In the genomic region with DNA sequence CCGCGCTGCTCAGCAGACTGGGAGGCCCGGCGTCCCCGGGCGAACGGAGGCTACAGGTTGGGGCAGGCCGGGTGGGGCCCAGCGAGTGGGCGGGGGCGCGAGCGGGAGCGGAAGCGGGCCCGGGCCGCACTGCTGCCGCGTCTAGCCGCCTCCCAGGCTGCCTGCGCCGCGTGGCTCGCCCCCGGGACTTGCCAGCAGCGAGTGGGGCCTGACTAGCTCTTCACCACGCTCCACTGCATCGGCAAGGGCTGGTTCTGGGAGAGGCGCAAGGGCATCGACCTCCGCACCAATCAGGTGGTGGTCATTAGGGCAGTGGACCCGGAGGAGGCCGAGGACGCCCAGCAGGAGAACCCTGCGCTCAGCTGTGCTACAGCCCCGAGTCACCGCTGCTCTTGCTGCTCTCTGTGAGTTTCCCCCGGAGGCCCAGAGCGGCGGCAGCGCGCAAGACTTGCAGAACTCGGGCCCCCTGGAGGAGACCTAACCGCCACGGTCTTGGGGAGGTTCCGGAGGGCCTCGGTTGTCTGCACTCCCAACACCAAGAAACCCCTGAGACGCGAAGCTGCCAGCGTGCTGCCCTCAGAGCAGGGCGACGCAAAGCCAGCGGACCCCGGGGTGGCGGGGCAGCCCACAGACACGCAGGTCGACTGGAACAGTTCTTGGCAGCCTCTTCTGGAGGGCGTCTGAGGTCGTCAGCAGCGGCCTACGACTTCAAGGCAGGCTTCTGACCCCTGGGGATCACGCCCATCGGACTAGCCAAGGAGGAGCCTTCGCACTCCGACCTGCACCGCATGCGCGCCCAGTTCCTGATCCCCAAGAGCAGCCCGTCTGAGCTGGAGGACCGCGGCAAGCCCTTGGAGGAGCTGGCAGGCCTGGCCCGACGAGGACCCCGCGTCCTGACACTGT, we compare ENCODE assay signal across 8 cellular contexts.
DNase-seq lines count a peak whose midpoint lies in the region; ATAC-seq and TF ChIP-seq lines count a peak whose summit lies in the region.

No MANE protein-coding gene starts in this region.

- H3K27me3 ChIP-seq in RWPE2 (ENCODE audit: insufficient read depth, poor library complexity, severe bottlenecking), result no peaks in the 10 kb centered on the region

- H3K36me3 ChIP-seq in RWPE2 (ENCODE audit: low read depth), result no peaks in the 10 kb centered on the region

- no peak for TF ChIP-seq CTCF in RWPE2 (IDR thresholded peaks at IDR 0.05; ENCODE audit: poor library complexity, severe bottlenecking)

- H3K36me3 Mint-ChIP-seq in activated naive CD8-positive, alpha-beta T cell treated with anti-CD3 and anti-CD28 coated beads, Interleukin-2, amount 50 U/mL, for 24 hours (ENCODE audit: low read depth), result peaks cover 12% of the 10 kb centered on the region

- ATAC-seq in RWPE2 (ENCODE audit: low read depth) (peak; percentile 46; the same call in 1 of the 3 replicates), HG03045 (IDR thresholded peaks at IDR 0.05; ENCODE audit: unreplicated experiment) (no peak), GM19395 (IDR thresholded peaks at IDR 0.05; ENCODE audit: unreplicated experiment) (no peak)
- peak; percentile 89 for ATAC-seq in activated naive CD8-positive, alpha-beta T cell treated with anti-CD3 and anti-CD28 coated beads, Interleukin-2, amount 50 U/mL, for 24 hours

- H3K27ac Mint-ChIP-seq in activated naive CD8-positive, alpha-beta T cell treated with anti-CD3 and anti-CD28 coated beads, Interleukin-2, amount 50 U/mL, for 24 hours, result no peak overlapping the region

- H3K27me3 Mint-ChIP-seq in activated naive CD8-positive, alpha-beta T cell treated with anti-CD3 and anti-CD28 coated beads, Interleukin-2, amount 50 U/mL, for 24 hours, result no peaks in the 10 kb centered on the region

- peak overlapping the region; percentile 45 for H3K4me3 Mint-ChIP-seq in activated naive CD8-positive, alpha-beta T cell treated with anti-CD3 and anti-CD28 coated beads, Interleukin-2, amount 50 U/mL, for 24 hours

- peaks cover 6% of the 10 kb centered on the region for H3K4me1 Mint-ChIP-seq in activated naive CD8-positive, alpha-beta T cell treated with anti-CD3 and anti-CD28 coated beads, Interleukin-2, amount 50 U/mL, for 24 hours

- peaks cover 14% of the 10 kb centered on the region for H3K9me3 Mint-ChIP-seq in activated naive CD8-positive, alpha-beta T cell treated with anti-CD3 and anti-CD28 coated beads, Interleukin-2, amount 50 U/mL, for 24 hours

- H3K9me3 ChIP-seq in RWPE2 (ENCODE audit: severe bottlenecking), result no peaks in the 10 kb centered on the region

- no peak for DNase-seq in RWPE2 (ENCODE audit: low spot score)
- DNase-seq in activated naive CD8-positive, alpha-beta T cell treated with anti-CD3 and anti-CD28 coated beads, Interleukin-2, amount 50 U/mL, for 24 hours, result peak; percentile 73
- DNase-seq in left kidney (ENCODE audit: low read depth, low spot score), result peak; percentile 72
- DNase-seq in stimulated activated CD8-positive, alpha-beta memory T cell treated with anti-CD3 and anti-CD28 coated beads, Interleukin-12 subunit alpha, Interleukin-12 subunit beta, amount 100 ng/mL, for 4 hours (ENCODE audit: low read depth), result peak; percentile 48
- DNase-seq in NK-92 (lab: John Stamatoyannopoulos, UW; ENCODE audit: unreplicated experiment), result no peak
- no peak for DNase-seq in SHP77 treated with DMSO at 0.1 percent for 48 hours (lab: John Stamatoyannopoulos, UW)

- H3K4me1 ChIP-seq in RWPE2 (ENCODE audit: insufficient read depth, poor library complexity, severe bottlenecking), result no peaks in the 10 kb centered on the region

- no peak overlapping the region for H3K4me3 ChIP-seq in RWPE2 (ENCODE audit: severe bottlenecking)

- no peak overlapping the region for H3K27ac ChIP-seq in RWPE2 (ENCODE audit: poor library complexity, severe bottlenecking)

Comparison
In these comparisons a context has a peak if more than half of its experiments do, and no peak if none do; other contexts are left out.
1. ATAC-seq: peak in RWPE2 (single experiment) and activated naive CD8-positive, alpha-beta T cell treated with anti-CD3 and anti-CD28 coated beads, Interleukin-2, amount 50 U/mL, for 24 hours (single experiment); none in HG03045 (single experiment) and GM19395 (single experiment).
2. DNase-seq: peak in activated naive CD8-positive, alpha-beta T cell treated with anti-CD3 and anti-CD28 coated beads, Interleukin-2, amount 50 U/mL, for 24 hours (single experiment), left kidney (single experiment) and stimulated activated CD8-positive, alpha-beta memory T cell treated with anti-CD3 and anti-CD28 coated beads, Interleukin-12 subunit alpha, Interleukin-12 subunit beta, amount 100 ng/mL, for 4 hours (single experiment); none in RWPE2 (single experiment), NK-92 (single experiment) and SHP77 treated with DMSO at 0.1 percent for 48 hours (single experiment).